Comparison of ENCODE assay signal across 17 cellular contexts in the genomic region with DNA sequence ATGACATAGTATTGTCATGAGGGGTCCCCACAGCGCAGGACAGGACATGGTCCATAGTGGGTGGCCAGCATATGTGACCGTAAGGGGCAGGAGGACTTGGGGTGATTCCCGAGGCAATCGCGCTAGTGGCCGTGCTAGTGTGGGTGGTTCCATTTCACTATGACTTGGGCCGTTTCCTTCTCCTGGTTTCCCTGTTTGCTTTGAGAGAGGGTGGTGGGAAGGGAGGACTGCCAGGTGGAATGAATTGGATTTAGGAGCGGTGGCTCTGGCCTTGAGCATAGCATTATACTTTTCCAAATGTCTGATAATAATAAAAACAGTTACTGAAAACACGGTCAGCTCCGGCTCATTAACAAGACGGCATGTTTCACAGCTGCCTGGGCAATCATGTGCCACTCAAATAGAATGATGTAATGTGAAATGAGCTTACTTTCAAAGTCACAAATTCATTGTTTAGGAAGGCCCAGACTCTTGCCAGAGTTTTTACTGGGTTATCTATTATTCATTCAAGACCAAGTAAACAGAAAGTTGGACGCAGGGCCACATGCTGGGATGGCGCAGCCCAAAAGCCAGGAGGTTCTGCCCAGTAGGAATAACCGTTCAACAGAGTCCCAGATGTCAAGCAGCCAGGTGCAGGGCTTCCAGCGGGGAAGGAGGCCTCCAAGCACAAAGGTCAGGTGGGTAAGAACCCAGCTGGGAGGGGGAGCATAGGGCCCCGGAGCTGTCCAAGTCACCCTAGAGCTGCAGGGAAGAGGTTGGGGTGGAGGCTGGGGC. TPM values are rescaled to one million over a fixed set of nuclear protein-coding genes. Genes with fewer than 3 reads are reported as not detected.
DNase-seq lines count a peak whose midpoint lies in the region; ATAC-seq and TF ChIP-seq lines count a peak whose summit lies in the region.
"Had no signal": no experiment of that assay in that cellular context is flagged by ENCODE, and none has a peak within 500 bp of the region (broad histone marks: within the 10 kb centered on the region; RNA-seq: fewer than 3 reads in every experiment).

No MANE protein-coding gene starts in this region.

- no peaks in the 10 kb centered on the region for H3K36me3 ChIP-seq in body of pancreas (replicated peaks in 1 of 2; ENCODE audit: insufficient read depth in 1 of 2, low read depth in 2 of 2)
- no peaks in the 10 kb centered on the region for H3K36me3 ChIP-seq in mucosa of descending colon (ENCODE audit: low read depth)

- H3K27ac Mint-ChIP-seq in activated CD4-positive, alpha-beta memory T cell treated with anti-CD3 and anti-CD28 coated beads for 36 hours, result no peak overlapping the region

- peaks cover 39% of the 10 kb centered on the region for H3K9me3 Mint-ChIP-seq in activated CD4-positive, alpha-beta memory T cell treated with anti-CD3 and anti-CD28 coated beads for 36 hours

- DNase-seq in COLO668 (lab: John Stamatoyannopoulos, UW; ENCODE audit: unreplicated experiment), result peak; percentile 87
- peak; percentile 20 for DNase-seq in NCI-H146 treated with DMSO at 0.1 percent for 48 hours (lab: John Stamatoyannopoulos, UW; ENCODE audit: unreplicated experiment)
- DNase-seq in body of pancreas, result peak; percentile 25 to 57 (median 48)
- no peak for DNase-seq in mucosa of descending colon
- no peak for DNase-seq in activated CD4-positive, alpha-beta T cell treated with anti-CD3 and anti-CD28 coated beads for 1 hour
- DNase-seq in activated CD4-positive, alpha-beta memory T cell treated with anti-CD3 and anti-CD28 coated beads for 36 hours, result no peak
- DNase-seq: C1 segment of cervical spinal cord, DMS53, GM23248, KBM-7, NCI-H1048, NCI-H1694 treated with DMSO at 0.1 percent for 48 hours, NCI-H2171 treated with DMSO at 0.1 percent for 48 hours, NCI-H526, Right ventricle myocardium superior had no signal

- intact Hi-C loops in body of pancreas (cut with DNase I) (no loop called here), mucosa of descending colon (cut with DNase I, micrococcal nuclease) (no loop called here)
- intact Hi-C loops in activated CD4-positive, alpha-beta memory T cell treated with anti-CD3 and anti-CD28 coated beads for 36 hours (cut with micrococcal nuclease), result no loop called here

- CTCF ChIA-PET in activated CD4-positive, alpha-beta memory T cell treated with anti-CD3 and anti-CD28 coated beads for 36 hours (lab: Charles Lee), result interaction anchor here (0.9 kb wide), 1 partner anchor 326 kb away, joined by 3 read pairs; no protein-coding TSS in a partner anchor

- TF ChIP-seq CTCF in body of pancreas (IDR thresholded peaks at IDR 0.05) (no peak), mucosa of descending colon (IDR thresholded peaks at IDR 0.05) (no peak)

- H3K27me3 Mint-ChIP-seq in activated CD4-positive, alpha-beta memory T cell treated with anti-CD3 and anti-CD28 coated beads for 36 hours, result peaks cover 1% of the 10 kb centered on the region

- H3K27me3 ChIP-seq in body of pancreas, result no peaks in the 10 kb centered on the region

- no peaks in the 10 kb centered on the region for H3K4me1 Mint-ChIP-seq in activated CD4-positive, alpha-beta memory T cell treated with anti-CD3 and anti-CD28 coated beads for 36 hours (ENCODE audit: low read depth)

- no peak overlapping the region for H3K4me3 Mint-ChIP-seq in activated CD4-positive, alpha-beta memory T cell treated with anti-CD3 and anti-CD28 coated beads for 36 hours

- H3K4me1 ChIP-seq in body of pancreas, result peaks cover 15% of the 10 kb centered on the region
- peaks cover 4% of the 10 kb centered on the region for H3K4me1 ChIP-seq in mucosa of descending colon (ENCODE audit: low read depth)

- H3K9me3 ChIP-seq in body of pancreas (no peaks in the 10 kb centered on the region), mucosa of descending colon (peaks cover 4% of the 10 kb centered on the region)

- no peak overlapping the region for H3K4me3 ChIP-seq in body of pancreas
- H3K4me3 ChIP-seq in mucosa of descending colon, result no peak overlapping the region
- H3K4me3 ChIP-seq: GM23248 had no signal

- peaks cover 5% of the 10 kb centered on the region for H3K36me3 Mint-ChIP-seq in activated CD4-positive, alpha-beta memory T cell treated with anti-CD3 and anti-CD28 coated beads for 36 hours

- WGBS in body of pancreas, 2 donors, result 31 to 37% methylated on average over 16 of the region's 16 CpGs

- TF ChIP-seq POLR2A in body of pancreas (IDR thresholded peaks at IDR 0.05), result no peak

- ATAC-seq in body of pancreas (peak; percentile 77), mucosa of descending colon (peak; percentile 37), GM18870 (IDR thresholded peaks at IDR 0.05; ENCODE audit: unreplicated experiment) (no peak), GM18520 (IDR thresholded peaks at IDR 0.05; ENCODE audit: unreplicated experiment) (no peak)

- peak overlapping the region in 3 of 4 donors; percentile 51 to 63 (median 59) for H3K27ac ChIP-seq in body of pancreas
- H3K27ac ChIP-seq: GM23248 had no signal

- POLR2A ChIA-PET in activated CD4-positive, alpha-beta memory T cell treated with anti-CD3 and anti-CD28 coated beads for 36 hours (lab: Charles Lee), result no interaction called here

RNA-seq across cellular contexts. Expression of a gene that starts 19.6 kb away (rescaled TPM):
- total RNA-seq in body of pancreas, result 10 to 100 TPM in 1 of 2 donors, 1 to 10 TPM in 1; 7.8 to 12.2 TPM
- 10 to 100 TPM; 27.2 to 45.1 (median 37.9) TPM for total RNA-seq in mucosa of descending colon
- total RNA-seq in activated CD4-positive, alpha-beta memory T cell treated with anti-CD3 and anti-CD28 coated beads for 36 hours, result not detected
- total RNA-seq: GM23248, Right ventricle myocardium superior had no signal

Comparison
In these comparisons a context has a peak if more than half of its experiments do, and no peak if none do; other contexts are left out.
1. DNase-seq: peak in COLO668 (single experiment), NCI-H146 treated with DMSO at 0.1 percent for 48 hours (single experiment) and body of pancreas (4 of 4); none in mucosa of descending colon (0 of 3), activated CD4-positive, alpha-beta T cell treated with anti-CD3 and anti-CD28 coated beads for 1 hour (single experiment) and activated CD4-positive, alpha-beta memory T cell treated with anti-CD3 and anti-CD28 coated beads for 36 hours (single experiment).
2. ATAC-seq: peak in body of pancreas (single experiment) and mucosa of descending colon (single experiment); none in GM18870 (single experiment) and GM18520 (single experiment).
3. RNA of a gene that starts 19.6 kb away (total RNA-seq): 27.2 to 45.1 TPM in mucosa of descending colon and 7.8 to 12.2 TPM in body of pancreas; not detected in activated CD4-positive, alpha-beta memory T cell treated with anti-CD3 and anti-CD28 coated beads for 36 hours; every median in the first group is over 4 times any median in the second.